Comparison of ENCODE assay signal across 9 cellular contexts in genomic region chr17:48596735-48597491, GRCh38. TPM values are rescaled to one million over a fixed set of nuclear protein-coding genes. Genes with fewer than 3 reads are reported as not detected.
DNase-seq lines count a peak whose midpoint lies in the region; ATAC-seq and TF ChIP-seq lines count a peak whose summit lies in the region.
"Had no signal": no experiment of that assay in that cellular context is flagged by ENCODE, and none has a peak within 500 bp of the region (broad histone marks: within the 10 kb centered on the region; RNA-seq: fewer than 3 reads in every experiment).

No MANE protein-coding gene starts in this region.

- intact Hi-C loops in activated B cell treated with CpG ODN at 0.5 μM for 24 hours (cut with micrococcal nuclease) = loop anchor here (1.0 to 10.0 kb wide), 4 partner anchors 16 to 442 kb away; partner anchors contain the start of gene HOXB4

- CTCF ChIA-PET in activated B cell treated with CpG ODN at 0.5 μM for 24 hours (lab: Charles Lee) = interaction anchor here (0.9 kb wide), 1 partner anchor 19 kb away, joined by 3 read pairs; no protein-coding TSS in a partner anchor

- H3K4me3 Mint-ChIP-seq in activated B cell treated with CpG ODN at 0.5 μM for 24 hours = peak overlapping the region; percentile 80

- no peaks in the 10 kb centered on the region for H3K36me3 Mint-ChIP-seq in activated B cell treated with CpG ODN at 0.5 μM for 24 hours (ENCODE audit: low read depth)

- peaks cover 100% of the 10 kb centered on the region for H3K27me3 ChIP-seq in iPS-15b (ENCODE audit: control insufficient read depth, insufficient read depth, low read length)

- H3K4me3 ChIP-seq in iPS-15b (ENCODE audit: low read depth, low read length) = peak overlapping the region; percentile 37

- no peaks in the 10 kb centered on the region for H3K36me3 ChIP-seq in iPS-15b (ENCODE audit: control insufficient read depth, insufficient read depth, low read length)

- no peaks in the 10 kb centered on the region for H3K9me3 ChIP-seq in iPS-15b (ENCODE audit: control insufficient read depth, insufficient read depth, low read length)

- ATAC-seq in activated B cell treated with CpG ODN at 0.5 μM for 24 hours (ENCODE audit: low read depth) = no peak
- peak; percentile 12 for ATAC-seq in stimulated activated naive CD8-positive, alpha-beta T cell treated with anti-CD3 and anti-CD28 coated beads, Interleukin-15, Interleukin-2, amounts not matched to agents 100 U/mL and 50 U/mL, for 24 hours
- ATAC-seq in GM19395 (IDR thresholded peaks at IDR 0.05; ENCODE audit: unreplicated experiment) = no peak
- ATAC-seq in GM21381 (IDR thresholded peaks at IDR 0.05; ENCODE audit: unreplicated experiment) = no peak

- peaks cover 68% of the 10 kb centered on the region for H3K27me3 Mint-ChIP-seq in activated B cell treated with CpG ODN at 0.5 μM for 24 hours

- no peaks in the 10 kb centered on the region for H3K9me3 Mint-ChIP-seq in activated B cell treated with CpG ODN at 0.5 μM for 24 hours

- no peak for TF ChIP-seq CTCF in activated B cell treated with CpG ODN at 0.5 μM for 24 hours (IDR thresholded peaks at IDR 0.05)

- POLR2A ChIA-PET in activated B cell treated with CpG ODN at 0.5 μM for 24 hours (lab: Charles Lee) = no interaction called here

- H3K27ac Mint-ChIP-seq in activated B cell treated with CpG ODN at 0.5 μM for 24 hours = no peak overlapping the region

- peaks cover 38% of the 10 kb centered on the region for H3K4me1 Mint-ChIP-seq in activated B cell treated with CpG ODN at 0.5 μM for 24 hours

- DNase-seq in NCI-H748 (lab: John Stamatoyannopoulos, UW; ENCODE audit: unreplicated experiment) = peak; percentile 46
- DNase-seq in NCI-H748 treated with DMSO at 0.1 percent for 48 hours (lab: John Stamatoyannopoulos, UW) = no peak
- no peak for DNase-seq in activated B cell treated with CpG ODN at 0.5 μM for 24 hours
- no peak for DNase-seq in stimulated activated naive CD8-positive, alpha-beta T cell treated with anti-CD3 and anti-CD28 coated beads, Interleukin-15, Interleukin-2, amounts not matched to agents 100 U/mL and 50 U/mL, for 24 hours
- DNase-seq in middle frontal gyrus (ENCODE audit: extremely low spot score, low spot score) = no peak
- DNase-seq: ACHN had no signal

- no peak overlapping the region for H3K9ac ChIP-seq in iPS-15b (ENCODE audit: low read depth, low read length)

- H3K4me1 ChIP-seq in iPS-15b (ENCODE audit: control insufficient read depth, insufficient read depth, low read length) = peaks cover 5% of the 10 kb centered on the region

RNA-seq across cellular contexts. Expression of gene HOXB5, which starts 3.3 kb away (rescaled TPM):
- total RNA-seq in activated B cell treated with CpG ODN at 0.5 μM for 24 hours = not detected in 2 replicates

RNA-seq across cellular contexts. Expression of gene HOXB3, which starts 6.9 kb away (rescaled TPM):
- 1.4 and 2.6 TPM in 2 replicates for total RNA-seq in activated B cell treated with CpG ODN at 0.5 μM for 24 hours

RNA-seq across cellular contexts. Expression of gene HOXB6, which starts 7.9 kb away (rescaled TPM):
- not detected in 2 replicates for total RNA-seq in activated B cell treated with CpG ODN at 0.5 μM for 24 hours

RNA-seq across cellular contexts. Expression of gene HOXB7, which starts 13.9 kb away (rescaled TPM):
- 0.60 and 0.93 TPM in 2 replicates for total RNA-seq in activated B cell treated with CpG ODN at 0.5 μM for 24 hours

RNA-seq across cellular contexts. Expression of gene HOXB8, which starts 18.2 kb away (rescaled TPM):
- not detected in 2 replicates for total RNA-seq in activated B cell treated with CpG ODN at 0.5 μM for 24 hours
